Comparison of ENCODE assay signal across 10 cellular contexts in the genomic region with DNA sequence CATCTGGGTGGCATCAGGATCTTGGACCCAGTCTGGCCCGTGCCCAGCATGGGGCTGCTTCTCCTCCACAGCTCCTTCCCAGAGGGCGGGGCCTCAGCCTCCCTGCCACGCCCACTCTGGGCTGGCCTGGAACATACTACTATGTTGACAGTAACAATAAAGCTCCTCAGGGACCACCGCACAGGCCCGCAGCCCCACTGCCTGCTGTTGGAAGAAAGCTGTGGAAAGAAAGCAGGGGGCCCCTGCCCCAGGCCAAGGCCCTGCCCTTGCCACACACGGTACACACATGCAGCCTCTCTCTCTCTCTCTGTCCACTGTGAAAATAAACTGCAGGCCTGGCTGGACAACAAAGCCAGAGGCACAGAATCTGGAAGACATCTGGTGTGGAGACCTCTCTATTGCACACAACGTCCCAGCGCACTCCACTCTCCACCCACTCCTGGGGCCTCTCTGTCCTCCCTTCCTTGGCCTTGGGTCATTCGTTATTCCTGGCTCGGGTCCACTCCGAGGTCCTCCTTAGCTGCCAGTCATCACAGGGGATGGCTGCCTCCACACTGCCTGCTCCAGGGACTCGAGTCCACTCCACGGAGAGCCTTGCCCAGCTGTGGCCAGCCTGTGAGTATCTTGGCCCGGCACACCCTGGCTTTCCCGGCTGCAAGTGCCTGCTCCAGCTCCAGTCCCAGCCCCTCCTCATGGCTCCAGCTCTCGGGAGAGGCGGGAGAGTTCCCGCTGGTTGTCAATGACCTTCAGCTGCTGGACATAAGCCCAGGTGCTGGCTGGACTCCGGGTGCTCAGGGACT. TPM values are rescaled to one million over a fixed set of nuclear protein-coding genes. Genes with fewer than 3 reads are reported as not detected.
A peak's percentile ranks its signal among the peaks of the same experiment; 100 is the strongest.
DNase-seq lines count a peak whose midpoint lies in the region; ATAC-seq and TF ChIP-seq lines count a peak whose summit lies in the region.
"Had no signal": no experiment of that assay in that cellular context is flagged by ENCODE, and none has a peak within 500 bp of the region (broad histone marks: within the 10 kb centered on the region; RNA-seq: fewer than 3 reads in every experiment).

No MANE protein-coding gene starts in this region.

- H3K27me3 Mint-ChIP-seq in dendritic cell treated with granulocyte-macrophage colony-stimulating factor and Interleukin-4, amounts not matched to agents 40 ng/mL and 50 ng/mL, for 4 days, result peaks cover 18% of the 10 kb centered on the region

- peaks cover 20 to 96% (median 60%) of the 10 kb centered on the region in 5 donors for H3K4me1 ChIP-seq in subcutaneous abdominal adipose tissue (ENCODE audit: control insufficient read depth in 5 of 5, insufficient read depth in 5 of 5, low read length in 5 of 5)

- no peak overlapping the region for H3K4me3 Mint-ChIP-seq in dendritic cell treated with granulocyte-macrophage colony-stimulating factor and Interleukin-4, amounts not matched to agents 40 ng/mL and 50 ng/mL, for 4 days

- in situ Hi-C loops in GM13977 (cut with MboI; ENCODE audit: low pct_unique_long_range_greater_than_20kb, low sequenced_read_pairs, unreplicated experiment), result loop anchor here (25.0 kb wide), 1 partner anchor 425 kb away; the partner anchor contains the start of gene ASB8

- ATAC-seq in GM18505 (IDR thresholded peaks at IDR 0.05; ENCODE audit: unreplicated experiment) (no peak), HG03342 (IDR thresholded peaks at IDR 0.05; ENCODE audit: unreplicated experiment) (no peak)

- H3K36me3 ChIP-seq in subcutaneous abdominal adipose tissue (ENCODE audit: control insufficient read depth in 5 of 5, insufficient read depth in 5 of 5, low read length in 5 of 5), result peaks cover 0 to 17% (median 5%) of the 10 kb centered on the region in 5 donors
- H3K36me3 ChIP-seq: SJSA1 had no signal

- no peaks in the 10 kb centered on the region for H3K36me3 Mint-ChIP-seq in dendritic cell treated with granulocyte-macrophage colony-stimulating factor and Interleukin-4, amounts not matched to agents 40 ng/mL and 50 ng/mL, for 4 days (ENCODE audit: low read depth)

- intact Hi-C loops in dendritic cell treated with granulocyte-macrophage colony-stimulating factor and Interleukin-4, amounts not matched to agents 40 ng/mL and 50 ng/mL, for 4 days (cut with micrococcal nuclease), result no loop called here
- intact Hi-C loops in lower leg skin (cut with DNase I; ENCODE audit: low total_unique reads), result no loop called here

- H3K9ac ChIP-seq in subcutaneous abdominal adipose tissue (ENCODE audit: low read length in 5 of 5), result peak overlapping the region in 1 of 5 donors; percentile 6

- TF ChIP-seq CTCF in lower leg skin (IDR thresholded peaks at IDR 0.05) (no peak), GM13977 (IDR thresholded peaks at IDR 0.05; ENCODE audit: extremely low read depth, insufficient read depth, missing control alignments) (no peak)

- DNase-seq in LHCN-M2 (ENCODE audit: low read depth), result peak; percentile 57
- DNase-seq in lower leg skin (ENCODE audit: low spot score in 2 of 2), result peak; percentile 66 to 92
- DNase-seq in NCI-H2107 (lab: John Stamatoyannopoulos, UW), result no peak
- DNase-seq in GM13977 (ENCODE audit: low spot score), result no peak
- DNase-seq: amniotic stem cell had no signal

- TF ChIP-seq POLR2A in lower leg skin (IDR thresholded peaks at IDR 0.05) (no peak), GM18505 (IDR thresholded peaks at IDR 0.05; ENCODE audit: borderline replicate concordance, extremely low read depth, insufficient read depth, insufficient read length) (no peak)

- H3K27ac ChIP-seq in subcutaneous abdominal adipose tissue (ENCODE audit: low read depth, low read length), result peak overlapping the region; percentile 50
- H3K27ac ChIP-seq: SJSA1 had no signal

- H3K4me3 ChIP-seq in lower leg skin (ENCODE audit: low read depth, poor library complexity, severe bottlenecking) (no peak overlapping the region), subcutaneous abdominal adipose tissue (ENCODE audit: low read depth in 1 of 5, low read length in 5 of 5) (peak overlapping the region in 3 of 5 donors; percentile 2 to 14 (median 11))
- H3K4me3 ChIP-seq: SJSA1 had no signal

- H3K9me3 Mint-ChIP-seq in dendritic cell treated with granulocyte-macrophage colony-stimulating factor and Interleukin-4, amounts not matched to agents 40 ng/mL and 50 ng/mL, for 4 days, result no peaks in the 10 kb centered on the region

- H3K27me3 ChIP-seq in subcutaneous abdominal adipose tissue (ENCODE audit: control insufficient read depth in 5 of 5, insufficient read depth in 4 of 5, low read length in 5 of 5), result no peaks in the 10 kb centered on the region
- H3K27me3 ChIP-seq: SJSA1 had no signal

- peak overlapping the region; percentile 43 for H3K27ac Mint-ChIP-seq in dendritic cell treated with granulocyte-macrophage colony-stimulating factor and Interleukin-4, amounts not matched to agents 40 ng/mL and 50 ng/mL, for 4 days

- WGBS in lower leg skin, 2 donors, result 45 to 46% methylated on average over 16 to 17 of the region's 19 CpGs

- H3K4me1 Mint-ChIP-seq in dendritic cell treated with granulocyte-macrophage colony-stimulating factor and Interleukin-4, amounts not matched to agents 40 ng/mL and 50 ng/mL, for 4 days (ENCODE audit: low read depth), result peaks cover 68% of the 10 kb centered on the region

- no peaks in the 10 kb centered on the region for H3K9me3 ChIP-seq in subcutaneous abdominal adipose tissue (ENCODE audit: control insufficient read depth in 5 of 5, low read length in 5 of 5)
- H3K9me3 ChIP-seq: SJSA1 had no signal

RNA-seq across cellular contexts. Expression of gene ENDOU, which starts 11.8 kb away (rescaled TPM):
- total RNA-seq in LHCN-M2 (2014; rRNA removed), result 0.51 and 0.63 TPM in 2 replicates
- 0.05 TPM for polyA plus RNA-seq in LHCN-M2 (2012)
- total RNA-seq in lower leg skin, result 10 to 100 TPM in 3 of 4 donors, 1 to 10 TPM in 1; 6.4 to 30.5 (median 17.8) TPM
- total RNA-seq: SJSA1 had no signal

RNA-seq across cellular contexts. Expression of gene RAPGEF3, which starts 21.6 kb away (rescaled TPM):
- total RNA-seq in LHCN-M2 (2014; rRNA removed), result 0.96 and 1.8 TPM in 2 replicates
- polyA plus RNA-seq in LHCN-M2 (2012), result 1.3 TPM
- 10 to 100 TPM; 13.4 to 27.8 (median 18.9) TPM for total RNA-seq in lower leg skin

RNA-seq across cellular contexts. Expression of gene RPAP3, which starts 31.2 kb away (rescaled TPM):
- 23.8 and 29.3 TPM in 2 replicates for total RNA-seq in LHCN-M2 (2014; rRNA removed)
- polyA plus RNA-seq in LHCN-M2 (2012), result 10.6 TPM
- 10 to 100 TPM in 1 of 4 donors, 1 to 10 TPM in 3; 6.8 to 13.0 (median 7.9) TPM for total RNA-seq in lower leg skin

RNA-seq across cellular contexts. Expression of gene SLC48A1, which starts 36.0 kb away (rescaled TPM):
- total RNA-seq in LHCN-M2 (2014; rRNA removed) (3.3 and 6.1 TPM in 2 replicates), lower leg skin (10 to 100 TPM; 28.2 to 51.7 (median 48.6) TPM)
- 8.0 TPM for polyA plus RNA-seq in LHCN-M2 (2012)

Comparison
In these comparisons a context has a peak if more than half of its experiments do, and no peak if none do; other contexts are left out.
1. DNase-seq: peak in LHCN-M2 (single experiment) and lower leg skin (2 of 2); none in NCI-H2107 (single experiment) and GM13977 (single experiment).